In the genomic region with DNA sequence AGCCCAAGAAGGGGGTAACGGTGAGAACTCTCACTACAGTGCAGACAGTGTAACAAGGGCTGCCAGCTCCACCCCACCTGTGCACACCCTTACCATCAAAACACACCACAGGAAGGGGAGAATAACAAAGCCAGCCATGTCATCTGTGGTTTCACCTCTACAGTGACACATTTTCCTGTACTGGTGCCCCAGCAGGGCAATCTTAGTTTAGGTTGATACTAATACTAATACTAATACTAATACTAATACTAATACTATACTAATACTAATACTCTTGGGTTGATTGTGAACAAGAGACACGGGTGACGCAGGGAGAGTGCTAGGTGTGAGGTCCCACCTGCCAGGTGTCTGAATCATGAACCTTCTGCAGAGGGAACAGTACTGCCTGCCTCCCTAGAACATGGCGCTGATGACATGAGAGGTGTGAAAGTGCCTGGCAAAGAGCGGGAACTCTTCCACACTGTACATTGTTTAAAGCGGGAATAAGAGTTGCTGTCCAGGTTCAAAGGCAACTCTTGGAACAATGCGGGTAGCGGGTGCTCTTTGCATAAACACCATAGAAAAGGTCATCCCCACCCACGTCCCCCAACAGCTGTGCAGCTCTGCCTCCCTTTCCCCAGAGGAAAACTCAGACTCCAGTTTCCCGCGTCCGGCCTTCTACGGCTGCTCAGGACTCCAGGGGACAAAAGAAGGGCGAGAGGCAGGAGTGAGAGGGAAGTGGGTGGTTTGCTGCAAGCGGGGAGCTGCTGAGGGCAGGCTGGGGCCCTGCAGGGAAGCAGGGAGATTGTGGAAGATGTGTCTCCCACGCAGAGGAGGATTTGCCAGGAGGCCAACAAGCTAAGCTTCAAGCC, we compare ENCODE assay signal across 10 cellular contexts. TPM values are rescaled to one million over a fixed set of nuclear protein-coding genes. Genes with fewer than 3 reads are reported as not detected.
DNase-seq lines count a peak whose midpoint lies in the region; ATAC-seq and TF ChIP-seq lines count a peak whose summit lies in the region.
"Had no signal": no experiment of that assay in that cellular context is flagged by ENCODE, and none has a peak within 500 bp of the region (broad histone marks: within the 10 kb centered on the region; RNA-seq: fewer than 3 reads in every experiment).

No MANE protein-coding gene starts in this region.

- H3K4me3 Mint-ChIP-seq in naive thymus-derived CD4-positive, alpha-beta T cell: peak overlapping the region; percentile 74 to 94 (median 80)

- H3K9me3 Mint-ChIP-seq in naive thymus-derived CD4-positive, alpha-beta T cell: peaks cover 0 to 1% (median 0%) of the 10 kb centered on the region in 11 donors

- POLR2A ChIA-PET in naive thymus-derived CD4-positive, alpha-beta T cell (lab: Charles Lee): interaction anchor here (0.5 to 6.1 kb wide), 23 partner anchors 10 to 244 kb away, joined by 3 to 146 read pairs (median 6); a partner anchor contains a TSS

- intact Hi-C loops in left cardiac atrium (cut with DNase I) (loop anchor here (2.0 to 10.0 kb wide), 5 partner anchors 107 to 245 kb away; a partner anchor contains a TSS), Right ventricle myocardium superior (cut with DNase I) (loop anchor here (5.0 to 10.0 kb wide), 2 partner anchors 105 to 207 kb away; no protein-coding TSS in a partner anchor), upper lobe of right lung (cut with DNase I) (loop anchor here (10.0 kb wide), 2 partner anchors 107 to 227 kb away; a partner anchor contains a TSS), ovary (cut with DNase I) (loop anchor here (5.0 to 10.0 kb wide), 4 partner anchors 210 to 625 kb away; no protein-coding TSS in a partner anchor)
- intact Hi-C loops in naive thymus-derived CD4-positive, alpha-beta T cell (cut with micrococcal nuclease): loop anchor here (1.0 to 5.0 kb wide), 9 partner anchors 10 to 625 kb away; no protein-coding TSS in a partner anchor

- no peak for TF ChIP-seq EP300 in ovary (IDR thresholded peaks at IDR 0.05)

- H3K9me3 ChIP-seq in naive thymus-derived CD4-positive, alpha-beta T cell (ENCODE audit: control insufficient read depth in 2 of 3, low read length in 3 of 3): no peaks in the 10 kb centered on the region
- H3K9me3 ChIP-seq in upper lobe of right lung (no peaks in the 10 kb centered on the region), ovary (no peaks in the 10 kb centered on the region)

- H3K27me3 Mint-ChIP-seq in naive thymus-derived CD4-positive, alpha-beta T cell: no peaks in the 10 kb centered on the region

- H3K27ac Mint-ChIP-seq in naive thymus-derived CD4-positive, alpha-beta T cell: peak overlapping the region; percentile 94 to 100 (median 96)

- TF ChIP-seq CTCF in upper lobe of right lung (IDR thresholded peaks at IDR 0.05) (no peak), ovary (IDR thresholded peaks at IDR 0.05) (no peak)

- H3K4me3 ChIP-seq in naive thymus-derived CD4-positive, alpha-beta T cell (ENCODE audit: low read length): peak overlapping the region; percentile 29
- H3K4me3 ChIP-seq in upper lobe of right lung: no peak overlapping the region
- no peak overlapping the region for H3K4me3 ChIP-seq in ovary

- H3K27me3 ChIP-seq in naive thymus-derived CD4-positive, alpha-beta T cell (ENCODE audit: control insufficient read depth in 2 of 2, insufficient read depth in 2 of 2, low read length in 2 of 2): no peaks in the 10 kb centered on the region
- H3K27me3 ChIP-seq in upper lobe of right lung (no peaks in the 10 kb centered on the region), ovary (no peaks in the 10 kb centered on the region)

- DNase-seq in left cardiac atrium: no peak
- no peak for DNase-seq in Right ventricle myocardium superior
- DNase-seq in activated T-cell treated with anti-CD3 and anti-CD28 coated beads for 24 hours (ENCODE audit: low read depth): peak; percentile 46
- peak in 8 of 9 donors; percentile 34 to 91 (median 88) for DNase-seq in naive thymus-derived CD4-positive, alpha-beta T cell
- no peak for DNase-seq in upper lobe of right lung
- DNase-seq in GDM1 (lab: John Stamatoyannopoulos, UW): no peak
- DNase-seq in ovary: no peak
- DNase-seq: NCI-H1048 had no signal

- peak overlapping the region; percentile 65 for H3K27ac ChIP-seq in naive thymus-derived CD4-positive, alpha-beta T cell (ENCODE audit: low read depth, low read length)
- H3K27ac ChIP-seq in upper lobe of right lung: no peak overlapping the region
- H3K27ac ChIP-seq in ovary: no peak overlapping the region

- peaks cover 0 to 4% (median 0%) of the 10 kb centered on the region in 5 donors for H3K36me3 Mint-ChIP-seq in naive thymus-derived CD4-positive, alpha-beta T cell

- ATAC-seq in left cardiac atrium: peak; percentile 23 to 73
- ATAC-seq in Right ventricle myocardium superior (ENCODE audit: poor library complexity): no peak
- ATAC-seq in naive thymus-derived CD4-positive, alpha-beta T cell: peak; percentile 98
- peak; percentile 26 for ATAC-seq in upper lobe of right lung
- no peak for ATAC-seq in HG02571 (IDR thresholded peaks at IDR 0.05; ENCODE audit: unreplicated experiment)

- CTCF ChIA-PET in naive thymus-derived CD4-positive, alpha-beta T cell (lab: Charles Lee): interaction anchor here (0.5 to 9.0 kb wide), 27 partner anchors 14 to 456 kb away, joined by 3 to 153 read pairs (median 6); a partner anchor contains a TSS

- H3K4me1 ChIP-seq in naive thymus-derived CD4-positive, alpha-beta T cell (ENCODE audit: control insufficient read depth in 2 of 2, insufficient read depth in 2 of 2, low read length in 2 of 2): peaks cover 60 to 65% of the 10 kb centered on the region in 2 donors
- H3K4me1 ChIP-seq in upper lobe of right lung (peaks cover 4% of the 10 kb centered on the region), ovary (ENCODE audit: insufficient read depth) (no peaks in the 10 kb centered on the region)

- TF ChIP-seq POLR2A in ovary (IDR thresholded peaks at IDR 0.05): no peak

- H3K4me1 Mint-ChIP-seq in naive thymus-derived CD4-positive, alpha-beta T cell: peaks cover 45 to 64% (median 57%) of the 10 kb centered on the region in 7 donors

- no peaks in the 10 kb centered on the region for H3K36me3 ChIP-seq in naive thymus-derived CD4-positive, alpha-beta T cell (ENCODE audit: control insufficient read depth in 2 of 3, insufficient read depth in 3 of 3, low read length in 3 of 3)
- H3K36me3 ChIP-seq in upper lobe of right lung (no peaks in the 10 kb centered on the region), ovary (no peaks in the 10 kb centered on the region)

- 44 to 62% (median 59%) methylated on average over 16 of the region's 16 CpGs for WGBS in ovary, 3 donors

RNA-seq across cellular contexts. Expression of a gene that starts 25.0 kb away (rescaled TPM):
- total RNA-seq in left cardiac atrium (not detected), Right ventricle myocardium superior (not detected), upper lobe of right lung (3.0 TPM), ovary (1 to 10 TPM in 2 of 7 donors, under 1 TPM in 2, not detected in 3; 0.20 to 2.3 (median 0.85) TPM)
- not detected for total RNA-seq in naive thymus-derived CD4-positive, alpha-beta T cell
- polyA plus RNA-seq in naive thymus-derived CD4-positive, alpha-beta T cell: not detected
- not detected for polyA plus RNA-seq in ovary

RNA-seq across cellular contexts. Expression of a gene that starts 34.9 kb away (rescaled TPM):
- total RNA-seq in left cardiac atrium (not detected), Right ventricle myocardium superior (not detected), upper lobe of right lung (not detected), ovary (not detected)
- under 1 TPM in 3 of 5 experiments, not detected in 2; 0.11 to 0.60 (median 0.37) TPM for total RNA-seq in naive thymus-derived CD4-positive, alpha-beta T cell
- under 1 TPM in 1 of 2 donors, not detected in 1; 0.18 TPM for polyA plus RNA-seq in naive thymus-derived CD4-positive, alpha-beta T cell
- polyA plus RNA-seq in ovary: under 1 TPM in 1 of 2 donors, not detected in 1; 0.08 TPM
- total RNA-seq: kidney epithelial cell had no signal

Comparison
In these comparisons a context has a peak if more than half of its experiments do, and no peak if none do; other contexts are left out.
1. ATAC-seq: peak in left cardiac atrium (2 of 2), naive thymus-derived CD4-positive, alpha-beta T cell (single experiment) and upper lobe of right lung (single experiment); none in Right ventricle myocardium superior (single experiment) and HG02571 (single experiment).
2. DNase-seq: peak in activated T-cell treated with anti-CD3 and anti-CD28 coated beads for 24 hours (single experiment) and naive thymus-derived CD4-positive, alpha-beta T cell (8 of 9); none in left cardiac atrium (single experiment), Right ventricle myocardium superior (single experiment), upper lobe of right lung (single experiment), GDM1 (single experiment) and ovary (0 of 5).